ENCODE assay signal across 1 cellular context in the genomic region with DNA sequence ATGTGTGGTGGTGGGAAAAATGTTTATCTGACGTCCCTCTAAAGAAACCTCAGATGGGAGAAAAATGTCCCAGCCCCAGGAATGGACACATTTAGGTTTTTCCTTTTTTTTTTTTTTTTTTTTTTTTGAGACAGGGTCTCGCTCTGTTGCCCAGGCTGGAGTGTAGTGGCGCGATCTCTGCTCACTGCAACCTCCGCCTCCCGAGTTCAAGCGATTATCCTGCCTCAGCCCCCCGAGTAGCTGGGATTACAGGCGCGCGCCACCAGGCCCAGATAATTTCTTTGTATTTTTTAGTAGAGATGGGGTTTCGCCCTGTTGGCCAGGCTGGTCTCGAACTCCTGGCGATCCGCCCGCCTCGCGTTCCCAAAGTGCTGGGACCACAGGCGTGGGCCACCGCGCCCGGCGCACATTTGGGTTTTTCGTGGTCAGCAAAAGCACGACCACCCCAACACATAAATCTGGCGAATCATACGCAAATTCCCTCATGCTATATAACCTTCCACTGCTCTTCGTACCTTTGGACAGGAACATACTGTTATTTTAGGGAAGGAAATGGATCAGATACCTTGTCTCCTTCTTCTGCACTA.
TF ChIP-seq lines count a peak whose summit lies in the region.

No MANE protein-coding gene starts in this region.

TF ChIP-seq in HepG2, 621 proteins besides CTCF, POLR2A, EP300 and RAD21:
- TF ChIP-seq NAIF1 (CRISPR knock-in tag; IDR thresholded peaks at IDR 0.05; ENCODE audit: borderline replicate concordance) (0 out of 2 replicates have a peak, but pooled peaks have one; percentile 66), THAP7 (CRISPR knock-in tag; IDR thresholded peaks at IDR 0.05) (peak; percentile 11; the same call in 1 of the 2 replicates), ZMYM2 (CRISPR knock-in tag; IDR thresholded peaks at IDR 0.05) (peak; percentile 82), MED13 (CRISPR knock-in tag; IDR thresholded peaks at IDR 0.05) (0 out of 2 replicates have a peak, but pooled peaks have one; percentile 13), ZNF788 (CRISPR knock-in tag; IDR thresholded peaks at IDR 0.05; ENCODE audit: borderline replicate concordance) (peak; percentile 41; the same call in 1 of the 2 replicates), TBX2 (CRISPR knock-in tag; IDR thresholded peaks at IDR 0.05; ENCODE audit: borderline replicate concordance) (0 out of 2 replicates have a peak, but pooled peaks have one; percentile 5), MEIS2 (CRISPR knock-in tag; IDR thresholded peaks at IDR 0.05) (peak; percentile 12; the same call in 1 of the 2 replicates), AHR (CRISPR knock-in tag; IDR thresholded peaks at IDR 0.05) (0 out of 2 replicates have a peak, but pooled peaks have one; percentile 12), ZNF136 (CRISPR knock-in tag; IDR thresholded peaks at IDR 0.05; ENCODE audit: low read depth) (0 out of 2 replicates have a peak, but pooled peaks have one; percentile 15), ZNF121 (CRISPR knock-in tag; IDR thresholded peaks at IDR 0.05) (peak; percentile 98), RARG (CRISPR knock-in tag; IDR thresholded peaks at IDR 0.05; ENCODE audit: low read depth) (peak; percentile 44; the same call in 1 of the 2 replicates), ARNTL (CRISPR knock-in tag; IDR thresholded peaks at IDR 0.05) (peak; percentile 4; the same call in 1 of the 2 replicates), KDM2A (CRISPR knock-in tag; IDR thresholded peaks at IDR 0.05; ENCODE audit: borderline replicate concordance, low read depth) (peak; percentile 1; the same call in 1 of the 2 replicates), ADNP (CRISPR knock-in tag; IDR thresholded peaks at IDR 0.05) (0 out of 2 replicates have a peak, but pooled peaks have one; percentile 48), CHD4 (IDR thresholded peaks at IDR 0.05; ENCODE audit: borderline replicate concordance, low read length) (peak; percentile 39; the same call in 1 of the 2 replicates), ZMYM3 (CRISPR knock-in tag; IDR thresholded peaks at IDR 0.05) (peak; percentile 83; the same call in 1 of the 2 replicates)
